In the genomic region with DNA sequence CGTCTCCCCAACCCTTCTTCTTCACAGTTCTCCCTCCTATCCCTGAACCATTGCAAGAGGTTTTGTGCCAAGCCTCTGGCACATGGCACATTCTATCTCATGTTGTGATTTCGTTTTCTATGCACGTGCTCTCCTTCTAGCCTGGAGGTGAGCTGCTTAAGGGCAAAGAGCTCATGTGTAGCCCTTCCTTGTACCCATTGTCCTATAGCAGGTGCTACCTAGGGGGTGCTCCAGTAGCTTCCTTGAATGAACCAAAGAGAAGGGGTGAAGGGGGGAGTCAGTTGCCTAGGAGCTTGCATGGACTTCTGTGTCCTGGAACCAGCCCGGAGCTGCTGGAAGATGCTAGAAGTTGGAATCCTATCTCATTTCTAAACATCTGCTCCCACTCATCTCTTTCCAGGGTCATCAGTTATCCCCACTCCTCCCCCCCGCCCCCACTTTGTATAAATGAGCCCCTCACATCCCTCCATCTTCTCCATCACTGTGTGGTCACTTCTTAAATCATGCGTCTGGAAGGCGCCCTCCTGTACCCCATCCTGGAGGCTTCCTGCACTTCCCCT, we compare ENCODE assay signal across 9 cellular contexts. TPM values are rescaled to one million over a fixed set of nuclear protein-coding genes. Genes with fewer than 3 reads are reported as not detected.
DNase-seq lines count a peak whose midpoint lies in the region; ATAC-seq, FAIRE-seq and TF ChIP-seq lines count a peak whose summit lies in the region.
"Had no signal": no experiment of that assay in that cellular context is flagged by ENCODE, and none has a peak within 500 bp of the region (broad histone marks: within the 10 kb centered on the region; RNA-seq: fewer than 3 reads in every experiment).

No MANE protein-coding gene starts in this region.

- H3K4me3 ChIP-seq in left ventricle myocardium inferior: peak overlapping the region; percentile 95
- H3K4me3 ChIP-seq in astrocyte (ENCODE audit: insufficient read depth, low read depth, low read length): peak overlapping the region; percentile 87
- H3K4me3 ChIP-seq in mesendoderm (ENCODE audit: low read length): no peak overlapping the region
- H3K4me3 ChIP-seq in small intestine (ENCODE audit: low read depth in 1 of 2, low read length in 2 of 2): peak overlapping the region in 1 of 2 donors; percentile 84

- H3K27me3 Mint-ChIP-seq in astrocyte (ENCODE audit: low read depth, unreplicated experiment): peaks cover 16% of the 10 kb centered on the region

- H3K36me3 ChIP-seq in left ventricle myocardium inferior (no peaks in the 10 kb centered on the region), astrocyte (ENCODE audit: insufficient read depth, low read length) (no peaks in the 10 kb centered on the region), mesendoderm (ENCODE audit: control insufficient read depth, insufficient read depth, low read length) (no peaks in the 10 kb centered on the region), small intestine (ENCODE audit: control insufficient read depth in 2 of 2, insufficient read depth in 2 of 2, low read length in 2 of 2) (no peaks in the 10 kb centered on the region)

- peak overlapping the region; percentile 98 for H3K4me2 ChIP-seq in astrocyte (ENCODE audit: low read length)
- peak overlapping the region; percentile 27 for H3K4me2 ChIP-seq in mesendoderm (ENCODE audit: low read length)

- H3K18ac ChIP-seq in mesendoderm (ENCODE audit: low read length): no peak overlapping the region

- H3K27ac ChIP-seq in left ventricle myocardium inferior (replicated peaks) (peak overlapping the region; percentile 96), astrocyte (ENCODE audit: low read depth, low read length) (no peak overlapping the region), mesendoderm (ENCODE audit: low read depth, low read length) (no peak overlapping the region), small intestine (ENCODE audit: low read depth in 1 of 2, low read length in 1 of 2) (no peak overlapping the region)

- no peak for FAIRE-seq in astrocyte (lab: Jason Lieb, UNC)
- no peak for FAIRE-seq in small intestine (lab: Jason Lieb, UNC)
- FAIRE-seq: colon had no signal

- WGBS in mesendoderm (ENCODE audit: extremely low coverage, insufficient coverage, low lambda C conversion rate): no CpG with 5 or more reads among the region's 7 CpGs
- 4 to 15% (median 14%) methylated on average over 7 of the region's 7 CpGs for WGBS in small intestine, 3 donors

- no peak for TF ChIP-seq CTCF in left ventricle myocardium inferior (IDR thresholded peaks at IDR 0.05; ENCODE audit: borderline replicate concordance)
- no peak for TF ChIP-seq CTCF in astrocyte (IDR thresholded peaks at IDR 0.05; ENCODE audit: insufficient read depth, low read depth, low read length)

- H3K9ac ChIP-seq in astrocyte (ENCODE audit: low read length) (peak overlapping the region; percentile 81), mesendoderm (ENCODE audit: low read length) (peak overlapping the region; percentile 3)

- H3K27me3 ChIP-seq in left ventricle myocardium inferior (ENCODE audit: low read depth) (peaks cover 14% of the 10 kb centered on the region), astrocyte (ENCODE audit: insufficient read depth, low read length) (no peaks in the 10 kb centered on the region), mesendoderm (ENCODE audit: insufficient read depth, low read length, poor library complexity) (no peaks in the 10 kb centered on the region), small intestine (ENCODE audit: control insufficient read depth in 2 of 2, insufficient read depth in 2 of 2, low read length in 2 of 2) (no peaks in the 10 kb centered on the region)

- H4K8ac ChIP-seq in mesendoderm (ENCODE audit: low read depth, low read length): no peak overlapping the region

- intact Hi-C loops in left ventricle myocardium inferior (cut with micrococcal nuclease): no loop called here
- intact Hi-C loops in cardiac septum (cut with DNase I): no loop called here

- H2BK120ac ChIP-seq in mesendoderm (ENCODE audit: low read depth, low read length): no peak overlapping the region

- H2AFZ ChIP-seq in astrocyte (ENCODE audit: low read depth, low read length): peak overlapping the region; percentile 92

- no peaks in the 10 kb centered on the region for H3K36me3 Mint-ChIP-seq in astrocyte (ENCODE audit: low read depth, unreplicated experiment)

- no peak overlapping the region for H3K4ac ChIP-seq in mesendoderm (ENCODE audit: low read depth, low read length)

- H2BK5ac ChIP-seq in mesendoderm (ENCODE audit: low read length): no peak overlapping the region

- no peak for TF ChIP-seq POLR2A in erythroblast (IDR thresholded peaks at IDR 0.05; ENCODE audit: low read length)

- DNase-seq in left ventricle myocardium inferior: no peak
- DNase-seq in cardiac septum (ENCODE audit: low spot score): no peak
- DNase-seq in astrocyte (ENCODE audit: low read depth): no peak
- DNase-seq in mesendoderm: peak; percentile 6
- no peak for DNase-seq in erythroblast (lab: John Stamatoyannopoulos, UW)
- DNase-seq in small intestine: no peak
- no peak for DNase-seq in NCI-H2081 treated with DMSO at 0.1 percent for 48 hours (lab: John Stamatoyannopoulos, UW)

- H3K4me1 ChIP-seq in left ventricle myocardium inferior (peaks cover 43% of the 10 kb centered on the region), astrocyte (ENCODE audit: insufficient read depth, low read length) (peaks cover 3% of the 10 kb centered on the region), mesendoderm (ENCODE audit: control insufficient read depth, low read depth, low read length) (peaks cover 3% of the 10 kb centered on the region), small intestine (ENCODE audit: control insufficient read depth in 2 of 2, insufficient read depth in 1 of 2, low read depth in 1 of 2, low read length in 1 of 2) (no peaks in the 10 kb centered on the region)

- peaks cover 2% of the 10 kb centered on the region for H3K9me3 Mint-ChIP-seq in astrocyte (ENCODE audit: unreplicated experiment)

- no peak overlapping the region for H3K23ac ChIP-seq in mesendoderm (ENCODE audit: low read length)

- H3K9me3 ChIP-seq in left ventricle myocardium inferior (replicated peaks) (no peaks in the 10 kb centered on the region), astrocyte (ENCODE audit: insufficient read depth, low read depth, low read length) (no peaks in the 10 kb centered on the region), small intestine (ENCODE audit: control insufficient read depth, low read depth) (no peaks in the 10 kb centered on the region)

- peak overlapping the region; percentile 70 for H3K56ac ChIP-seq in mesendoderm (ENCODE audit: low read length)

- H4K5ac ChIP-seq in mesendoderm (ENCODE audit: low read length): no peak overlapping the region

- H3K4me1 Mint-ChIP-seq in astrocyte (ENCODE audit: low read depth, unreplicated experiment): peaks cover 21% of the 10 kb centered on the region

- H3K4me3 Mint-ChIP-seq in astrocyte (ENCODE audit: unreplicated experiment): peak overlapping the region; percentile 95

- H3K79me2 ChIP-seq in astrocyte (ENCODE audit: insufficient read depth, low read length): no peaks in the 10 kb centered on the region
- no peaks in the 10 kb centered on the region for H3K79me2 ChIP-seq in mesendoderm (ENCODE audit: control insufficient read depth, insufficient read depth, low read length)

- no peak overlapping the region for H2AK5ac ChIP-seq in mesendoderm (ENCODE audit: low read length)

- H2BK15ac ChIP-seq in mesendoderm (replicated peaks; ENCODE audit: low read depth): no peak overlapping the region

- peak overlapping the region; percentile 67 for H3K27ac Mint-ChIP-seq in astrocyte (ENCODE audit: unreplicated experiment)

- no peak for ATAC-seq in GM18909 (IDR thresholded peaks at IDR 0.05; ENCODE audit: poor library complexity, unreplicated experiment)

- H4K20me1 ChIP-seq in astrocyte (ENCODE audit: insufficient read depth, low read length): no peaks in the 10 kb centered on the region

- no peaks in the 10 kb centered on the region for H3K79me1 ChIP-seq in mesendoderm (ENCODE audit: low read length)

RNA-seq across cellular contexts. Expression of gene DISC1, which starts 0.5 kb away (rescaled TPM):
- 3.5 TPM for total RNA-seq in left ventricle myocardium inferior
- 5.5 TPM for total RNA-seq in cardiac septum
- 8.3 and 9.1 TPM in 2 replicates for total RNA-seq in astrocyte
- polyA plus RNA-seq in mesendoderm (2013, experiment 1 of 2): 1.3 TPM
- polyA plus RNA-seq in mesendoderm (2013, experiment 2 of 2): 1.2 TPM
- polyA plus RNA-seq in small intestine: under 1 TPM in 2 of 3 donors, not detected in 1; 0.27 to 0.85 TPM
